Comparison of ENCODE assay signal across 1 cellular context in genomic region chr3:100400782-100401673, GRCh38.
TF ChIP-seq lines count a peak whose summit lies in the region.

LNP1 (plus strand) TSS chr3:100401539; CDS start chr3:100429730, 28,191 bp downstream.
TOMM70 (minus strand) TSS chr3:100401089; CDS start chr3:100400949, 140 bp downstream.

TF ChIP-seq in HepG2, 621 proteins besides CTCF, POLR2A, EP300 and RAD21 (continues in another document):
- TF ChIP-seq ARID4A (CRISPR knock-in tag; IDR thresholded peaks at IDR 0.05; ENCODE audit: borderline replicate concordance) (peak; percentile 93), SP2 (CRISPR knock-in tag; IDR thresholded peaks at IDR 0.05) (peak; percentile 78), CC2D1A (CRISPR knock-in tag; IDR thresholded peaks at IDR 0.05) (no peak), ZZZ3 (CRISPR knock-in tag; IDR thresholded peaks at IDR 0.05; ENCODE audit: borderline replicate concordance) (no peak), ZNF44 (CRISPR knock-in tag; IDR thresholded peaks at IDR 0.05) (no peak), ELF3 (CRISPR knock-in tag; IDR thresholded peaks at IDR 0.05) (peak; percentile 25; the same call in 1 of the 2 replicates), KLF16 (CRISPR knock-in tag; IDR thresholded peaks at IDR 0.05) (peak; percentile 12 to 50; a peak in 2 of 4 replicates), IKZF4 (CRISPR knock-in tag; IDR thresholded peaks at IDR 0.05; ENCODE audit: borderline replicate concordance, low read depth, not compliant biosample characterization) (no peak), ZNF276 (CRISPR knock-in tag; IDR thresholded peaks at IDR 0.05; ENCODE audit: low read depth) (0 out of 2 replicates have a peak, but pooled peaks have one; percentile 44), ZNF383 (CRISPR knock-in tag; IDR thresholded peaks at IDR 0.05; ENCODE audit: borderline replicate concordance) (no peak), TFE3 (CRISPR knock-in tag; IDR thresholded peaks at IDR 0.05) (no peak), POLR2AphosphoS2 (IDR thresholded peaks at IDR 0.05; ENCODE audit: low read depth, low read length) (peak; percentile 88), ZNF496 (CRISPR knock-in tag; IDR thresholded peaks at IDR 0.05; ENCODE audit: insufficient replicate concordance) (no peak), TOPORS (CRISPR knock-in tag; IDR thresholded peaks at IDR 0.05) (no peak), ZNF570 (CRISPR knock-in tag; IDR thresholded peaks at IDR 0.05; ENCODE audit: borderline replicate concordance) (0 out of 2 replicates have a peak, but pooled peaks have one; percentile 13), RBFOX2 (IDR thresholded peaks at IDR 0.05; ENCODE audit: low read depth, low read length) (peak; percentile 74), NFKBIZ (CRISPR knock-in tag; IDR thresholded peaks at IDR 0.05) (peak; percentile 72; the same call in 1 of the 2 replicates), GTF2F1 (IDR thresholded peaks at IDR 0.05; ENCODE audit: low read length) (no peak; the same call in 1 of the 2 replicates), LRRFIP1 (CRISPR knock-in tag; conservative IDR thresholded peaks at IDR 0.05) (no peak), ZHX1 (CRISPR knock-in tag; IDR thresholded peaks at IDR 0.05; ENCODE audit: low read depth) (no peak; the same call in 1 of the 2 replicates), BRD4 (CRISPR knock-in tag; IDR thresholded peaks at IDR 0.05) (peak; percentile 63; the same call in 1 of the 2 replicates), AFF4 (CRISPR knock-in tag; IDR thresholded peaks at IDR 0.05) (peak; percentile 62; the same call in 1 of the 2 replicates), GABPA (IDR thresholded peaks at IDR 0.05; ENCODE audit: low read depth, low read length) (peak; percentile 87), GABPA (CRISPR knock-in tag; IDR thresholded peaks at IDR 0.05; ENCODE audit: low read depth) (peak; percentile 98), SYNCRIP (IDR thresholded peaks at IDR 0.05; ENCODE audit: insufficient read depth, low read depth, low read length) (no peak), HMGXB4 (CRISPR knock-in tag; IDR thresholded peaks at IDR 0.05; ENCODE audit: borderline replicate concordance in 1 of 2, low read depth in 1 of 2) (peak in 1 of 2 experiments; percentile 91), ZNF503 (CRISPR knock-in tag; IDR thresholded peaks at IDR 0.05) (peak; percentile 36; the same call in 1 of the 2 replicates), KDM4B (CRISPR knock-in tag; IDR thresholded peaks at IDR 0.05) (peak; percentile 48; the same call in 1 of the 2 replicates)
